19 cellular contexts compared by ENCODE assay signal in the genomic region with DNA sequence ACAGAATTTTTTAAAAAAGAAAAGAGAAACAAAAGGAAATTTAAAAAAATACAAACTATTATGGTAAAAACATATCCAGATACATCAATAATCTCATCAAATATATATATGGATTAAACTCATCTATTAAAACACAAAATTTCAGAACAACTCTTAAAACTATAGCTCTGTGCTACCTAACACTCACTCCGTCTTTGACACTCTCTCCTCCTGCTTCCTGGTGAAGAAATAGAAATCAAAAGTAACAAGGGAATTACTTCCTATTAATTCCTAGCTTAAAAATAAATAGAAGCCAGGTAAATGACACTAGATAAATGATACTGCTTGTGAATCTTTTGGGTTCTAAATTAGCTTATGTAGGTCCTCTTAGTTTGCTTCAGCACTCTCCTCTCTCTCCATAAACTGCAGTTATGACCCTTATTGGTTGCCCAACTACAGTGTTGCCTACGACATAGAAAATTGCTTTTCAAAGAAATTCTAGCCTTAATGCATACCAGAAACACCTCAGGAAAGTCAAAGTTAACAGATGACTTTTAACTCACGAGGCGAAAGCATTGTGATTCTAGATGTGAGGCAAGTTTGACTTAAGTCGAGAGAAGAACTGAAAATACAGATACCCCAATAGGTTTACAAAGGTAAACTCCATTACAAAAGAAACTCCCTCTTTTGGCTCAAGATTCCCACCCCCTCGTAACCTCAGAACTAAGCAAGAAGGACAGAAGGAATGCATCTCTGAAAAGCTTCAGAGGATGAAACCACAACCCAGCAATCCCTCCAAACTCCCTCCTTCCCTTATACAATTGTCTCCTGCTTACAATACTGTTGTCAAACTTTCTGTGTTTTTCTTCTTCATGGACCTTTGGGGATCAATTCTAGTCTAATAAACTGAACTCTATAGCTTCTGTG.
DNase-seq lines count a peak whose midpoint lies in the region; ATAC-seq and TF ChIP-seq lines count a peak whose summit lies in the region.
"Had no signal": no experiment of that assay in that cellular context is flagged by ENCODE, and none has a peak within 500 bp of the region (broad histone marks: within the 10 kb centered on the region; RNA-seq: fewer than 3 reads in every experiment).

No MANE protein-coding gene starts in this region.

- H3K36me3 Mint-ChIP-seq in natural killer cell (no peaks in the 10 kb centered on the region), immature natural killer cell (no peaks in the 10 kb centered on the region), CD14-positive monocyte (no peaks in the 10 kb centered on the region)
- H3K36me3 Mint-ChIP-seq in natural killer cell treated with Interleukin-12 subunit alpha and Interleukin-12 subunit beta and Interleukin-15 and Interleukin-18, amount 100 ng/mL, for 72 hours: no peaks in the 10 kb centered on the region

- H3K4me1 Mint-ChIP-seq in natural killer cell (peaks cover 6 to 21% of the 10 kb centered on the region in 2 donors), immature natural killer cell (peaks cover 19 to 24% of the 10 kb centered on the region in 2 donors), CD14-positive monocyte (no peaks in the 10 kb centered on the region)
- H3K4me1 Mint-ChIP-seq in natural killer cell treated with Interleukin-12 subunit alpha and Interleukin-12 subunit beta and Interleukin-15 and Interleukin-18, amount 100 ng/mL, for 72 hours (ENCODE audit: low read depth in 2 of 2): peaks cover 0 to 12% of the 10 kb centered on the region in 2 donors

- H3K27me3 Mint-ChIP-seq in natural killer cell (ENCODE audit: low read depth in 2 of 2) (peaks cover 0 to 3% of the 10 kb centered on the region in 2 donors), immature natural killer cell (ENCODE audit: low read depth in 3 of 3) (no peaks in the 10 kb centered on the region), CD14-positive monocyte (ENCODE audit: low read depth in 3 of 3) (no peaks in the 10 kb centered on the region)
- no peaks in the 10 kb centered on the region for H3K27me3 Mint-ChIP-seq in natural killer cell treated with Interleukin-12 subunit alpha and Interleukin-12 subunit beta and Interleukin-15 and Interleukin-18, amount 100 ng/mL, for 72 hours
- H3K27me3 Mint-ChIP-seq: activated CD8-positive, alpha-beta T cell treated with anti-CD3 and anti-CD28 coated beads for 36 hours had no signal

- no peak for DNase-seq in natural killer cell
- no peak for DNase-seq in natural killer cell treated with Interleukin-12 subunit alpha and Interleukin-12 subunit beta and Interleukin-15 and Interleukin-18, amount 100 ng/mL, for 72 hours (ENCODE audit: low spot score)
- peak; percentile 18 for DNase-seq in M059J (ENCODE audit: low read depth)
- DNase-seq in immature natural killer cell: no peak
- no peak for DNase-seq in CD14-positive monocyte (ENCODE audit: low spot score)
- DNase-seq: activated CD8-positive, alpha-beta T cell treated with anti-CD3 and anti-CD28 coated beads for 36 hours; effector memory CD4-positive, alpha-beta T cell; GF-D8; GM23248; Kasumi-1; left cardiac atrium; NCI-H1417; NCI-H82; nucleus accumbens; stimulated activated CD4-positive, alpha-beta T cell treated with anti-CD3 and anti-CD28 coated beads, Interleukin-1b, Interleukin-23, amount 100 ng/mL, for 48 hours; substantia nigra had no signal

- no peak for ATAC-seq in natural killer cell
- no peak for ATAC-seq in natural killer cell treated with Interleukin-12 subunit alpha and Interleukin-12 subunit beta and Interleukin-15 and Interleukin-18, amount 100 ng/mL, for 72 hours
- ATAC-seq in HG02610 (IDR thresholded peaks at IDR 0.05; ENCODE audit: unreplicated experiment): no peak
- ATAC-seq in HG02938 (IDR thresholded peaks at IDR 0.05; ENCODE audit: unreplicated experiment): no peak
- ATAC-seq: activated CD8-positive, alpha-beta T cell treated with anti-CD3 and anti-CD28 coated beads for 36 hours; left cardiac atrium had no signal

- H3K27ac Mint-ChIP-seq in natural killer cell (no peak overlapping the region), immature natural killer cell (peak overlapping the region in 1 of 6 donors; percentile 19), CD14-positive monocyte (no peak overlapping the region)
- H3K27ac Mint-ChIP-seq in natural killer cell treated with Interleukin-12 subunit alpha and Interleukin-12 subunit beta and Interleukin-15 and Interleukin-18, amount 100 ng/mL, for 72 hours: no peak overlapping the region
- H3K27ac Mint-ChIP-seq: activated CD8-positive, alpha-beta T cell treated with anti-CD3 and anti-CD28 coated beads for 36 hours; activated T-helper 1 cell treated with anti-CD3 and anti-CD28 coated beads, Interleukin-12 subunit alpha, Interleukin-12 subunit beta, Interleukin-2, Interleukin-4 antibody, amounts not matched to agents 30 ng/mL and 10 ng/mL and 1 ng/mL, durations not matched to agents 14 hours and 24 hours and 36 hours had no signal

- peaks cover 2 to 4% of the 10 kb centered on the region in 2 donors for H3K9me3 Mint-ChIP-seq in natural killer cell
- H3K9me3 Mint-ChIP-seq in natural killer cell treated with Interleukin-12 subunit alpha and Interleukin-12 subunit beta and Interleukin-15 and Interleukin-18, amount 100 ng/mL, for 72 hours: peaks cover 7% of the 10 kb centered on the region
- peaks cover 0 to 8% (median 0%) of the 10 kb centered on the region in 6 donors for H3K9me3 Mint-ChIP-seq in immature natural killer cell
- peaks cover 0 to 3% (median 0%) of the 10 kb centered on the region in 7 donors for H3K9me3 Mint-ChIP-seq in CD14-positive monocyte
- H3K9me3 Mint-ChIP-seq: activated CD8-positive, alpha-beta T cell treated with anti-CD3 and anti-CD28 coated beads for 36 hours; activated T-helper 1 cell treated with anti-CD3 and anti-CD28 coated beads, Interleukin-12 subunit alpha, Interleukin-12 subunit beta, Interleukin-2, Interleukin-4 antibody, amounts not matched to agents 30 ng/mL and 10 ng/mL and 1 ng/mL, durations not matched to agents 14 hours and 24 hours and 36 hours had no signal

- H3K4me3 Mint-ChIP-seq in natural killer cell (peak overlapping the region; percentile 52), immature natural killer cell (peak overlapping the region; percentile 42 to 72 (median 60)), CD14-positive monocyte (no peak overlapping the region)
- H3K4me3 Mint-ChIP-seq in natural killer cell treated with Interleukin-12 subunit alpha and Interleukin-12 subunit beta and Interleukin-15 and Interleukin-18, amount 100 ng/mL, for 72 hours: no peak overlapping the region
- H3K4me3 Mint-ChIP-seq: activated CD8-positive, alpha-beta T cell treated with anti-CD3 and anti-CD28 coated beads for 36 hours had no signal

- TF ChIP-seq CTCF in natural killer cell (IDR thresholded peaks at IDR 0.05) (no peak), CD14-positive monocyte (IDR thresholded peaks at IDR 0.05) (no peak)

- intact Hi-C loops in natural killer cell (cut with micrococcal nuclease): no loop called here
- intact Hi-C loops in CD14-positive monocyte (cut with micrococcal nuclease): no loop called here

Comparison
In these comparisons a context has a peak if more than half of its experiments do, and no peak if none do; other contexts are left out.
1. H3K4me3 Mint-ChIP-seq: peak in natural killer cell (single experiment) and immature natural killer cell (5 of 5); none in natural killer cell treated with Interleukin-12 subunit alpha and Interleukin-12 subunit beta and Interleukin-15 and Interleukin-18, amount 100 ng/mL, for 72 hours (single experiment) and CD14-positive monocyte (0 of 2).